Comparison of ENCODE assay signal across 1 cellular context in the genomic region with DNA sequence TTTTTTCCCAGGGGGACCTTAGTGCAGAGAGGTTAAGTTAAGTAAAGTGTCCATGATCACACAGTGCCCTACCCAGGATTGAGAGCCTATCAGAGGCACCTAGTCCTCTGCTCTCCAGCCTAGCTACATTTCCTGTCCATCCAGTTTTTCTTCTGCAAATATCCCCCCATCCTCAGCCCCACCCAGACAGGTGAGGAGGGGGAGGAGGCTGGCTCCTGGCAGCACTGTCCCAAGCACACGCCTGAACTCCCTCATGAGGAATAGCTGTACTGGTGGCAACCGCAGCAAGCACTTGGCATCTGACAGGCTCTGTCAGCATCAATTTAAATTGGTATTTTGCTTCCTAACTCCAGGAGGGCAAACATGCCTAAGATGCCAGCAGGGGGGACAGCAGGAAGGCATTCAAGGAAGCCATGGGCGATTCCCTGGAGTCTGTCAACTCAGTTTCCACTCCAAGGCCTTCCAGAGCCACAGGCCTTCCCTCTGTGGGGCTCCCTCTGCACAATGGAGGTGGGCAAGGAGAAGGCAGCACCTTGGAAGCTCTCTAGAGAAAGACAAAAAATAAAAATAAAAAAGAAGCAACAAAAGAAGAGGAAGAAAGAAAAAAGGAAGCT.
TF ChIP-seq lines count a peak whose summit lies in the region.

No MANE protein-coding gene starts in this region.

TF ChIP-seq in H1, 55 proteins besides CTCF, POLR2A, EP300 and RAD21:
- TF ChIP-seq POU5F1 (IDR thresholded peaks at IDR 0.05; ENCODE audit: low read depth, low read length) (no peak), TEAD4 (IDR thresholded peaks at IDR 0.05; ENCODE audit: low read depth, low read length) (0 out of 2 replicates have a peak, but pooled peaks have one; percentile 13), SP1 (IDR thresholded peaks at IDR 0.05; ENCODE audit: low read depth, low read length) (no peak)
TF ChIP-seq in H1: peak in this region for 1.
